ENCODE assay signal across 26 cellular contexts in the genomic region with DNA sequence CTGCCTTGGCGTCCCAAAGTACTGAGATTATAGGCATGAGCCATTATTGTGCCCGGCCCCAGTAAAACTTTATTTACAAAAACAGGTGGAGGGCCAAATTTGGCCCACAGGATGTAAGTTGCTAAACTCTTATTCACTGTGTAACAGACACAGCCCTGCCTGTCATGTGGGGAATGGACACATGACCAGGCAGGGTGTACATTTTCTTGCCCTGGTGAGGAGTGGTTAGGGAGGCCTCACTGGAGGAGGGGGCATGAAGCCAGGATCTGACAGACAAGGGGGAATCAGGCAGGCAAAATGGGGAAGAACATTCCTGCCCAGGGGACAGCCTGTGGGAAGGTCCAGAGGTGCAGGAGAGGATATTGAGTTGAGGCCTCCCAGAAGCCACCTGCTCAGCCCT. TPM values are rescaled to one million over a fixed set of nuclear protein-coding genes. Genes with fewer than 3 reads are reported as not detected.
DNase-seq lines count a peak whose midpoint lies in the region; ATAC-seq and TF ChIP-seq lines count a peak whose summit lies in the region.
"Had no signal": no experiment of that assay in that cellular context is flagged by ENCODE, and none has a peak within 500 bp of the region (broad histone marks: within the 10 kb centered on the region; RNA-seq: fewer than 3 reads in every experiment).

No MANE protein-coding gene starts in this region.

- no peaks in the 10 kb centered on the region for H3K9me3 Mint-ChIP-seq in naive thymus-derived CD8-positive, alpha-beta T cell
- H3K9me3 Mint-ChIP-seq: activated CD4-positive, alpha-beta T cell treated with anti-CD3 and anti-CD28 coated beads, Interleukin-2, amount 10 ng/mL, durations not matched to agents 7 days and 5 days; activated naive CD8-positive, alpha-beta T cell treated with anti-CD3 and anti-CD28 coated beads for 36 hours; activated T-helper 2 cell treated with anti-CD3 and anti-CD28 coated beads, Interferon-gamma antibody, Interleukin-2, Interleukin-4, amounts not matched to agents 10 μg/mL and 5 μg/mL and 100 μg/mL, durations not matched to agents 14 hours and 24 hours and 36 hours; natural killer cell treated with Interleukin-12 subunit alpha and Interleukin-12 subunit beta and Interleukin-15 and Interleukin-18, amount 100 ng/mL, for 72 hours; T-cell had no signal

- peak; percentile 10 for DNase-seq in D341Med (ENCODE audit: low spot score)
- DNase-seq in SK-MEL-5 (ENCODE audit: low read depth, low spot score) = peak; percentile 40
- no peak for DNase-seq in neuronal stem cell (ENCODE audit: low spot score)
- DNase-seq in SHP77 (lab: John Stamatoyannopoulos, UW) = no peak
- DNase-seq in naive thymus-derived CD8-positive, alpha-beta T cell = no peak
- DNase-seq in dorsolateral prefrontal cortex = no peak
- DNase-seq: ACHN; activated CD4-positive, alpha-beta T cell treated with anti-CD3 and anti-CD28 coated beads, Interleukin-2, amount 10 ng/mL, durations not matched to agents 7 days and 5 days; activated CD8-positive, alpha-beta memory T cell treated with anti-CD3 and anti-CD28 coated beads, Interleukin-2, amount 50 U/mL, for 4 hours; activated naive CD8-positive, alpha-beta T cell treated with anti-CD3 and anti-CD28 coated beads for 36 hours; body of pancreas; glutamatergic neuron; HCEC 1CT; left cardiac atrium; NCI-H146; NCI-H2171; stimulated activated naive CD4-positive, alpha-beta T cell treated with Interleukin-2 at 50 U/mL for 16 hours; T-cell; tibial artery had no signal

- no peak overlapping the region for H2AFZ ChIP-seq in neuronal stem cell (ENCODE audit: low read length)

- H3K27me3 ChIP-seq in neuronal stem cell (ENCODE audit: control insufficient read depth in 3 of 3, insufficient read depth in 3 of 3, low read depth in 1 of 3, low read length in 3 of 3) = no peaks in the 10 kb centered on the region
- H3K27me3 ChIP-seq in dorsolateral prefrontal cortex = no peaks in the 10 kb centered on the region
- H3K27me3 ChIP-seq: body of pancreas, tibial artery had no signal

- peaks cover 9 to 10% of the 10 kb centered on the region in 2 donors for H3K36me3 ChIP-seq in neuronal stem cell (replicated peaks in 1 of 2; ENCODE audit: control insufficient read depth in 2 of 2, insufficient read depth in 2 of 2, low read length in 2 of 2)

- no peak overlapping the region for H4K91ac ChIP-seq in neuronal stem cell (ENCODE audit: low read depth, low read length, poor library complexity)

- H3K14ac ChIP-seq in neuronal stem cell (ENCODE audit: low read length) = no peak overlapping the region

- H3K27me3 Mint-ChIP-seq in naive thymus-derived CD8-positive, alpha-beta T cell = no peaks in the 10 kb centered on the region
- H3K27me3 Mint-ChIP-seq: activated CD4-positive, alpha-beta T cell treated with anti-CD3 and anti-CD28 coated beads, Interleukin-2, amount 10 ng/mL, durations not matched to agents 7 days and 5 days; activated naive CD8-positive, alpha-beta T cell treated with anti-CD3 and anti-CD28 coated beads for 36 hours; natural killer cell treated with Interleukin-12 subunit alpha and Interleukin-12 subunit beta and Interleukin-15 and Interleukin-18, amount 100 ng/mL, for 72 hours; progenitor cell of endocrine pancreas; T-cell had no signal

- H3K36me3 Mint-ChIP-seq in naive thymus-derived CD8-positive, alpha-beta T cell = peaks cover 0 to 10% (median 0%) of the 10 kb centered on the region in 3 donors
- H3K36me3 Mint-ChIP-seq: natural killer cell treated with Interleukin-12 subunit alpha and Interleukin-12 subunit beta and Interleukin-15 and Interleukin-18, amount 100 ng/mL, for 72 hours had no signal

- no peak overlapping the region for H4K8ac ChIP-seq in neuronal stem cell (ENCODE audit: low read depth, low read length)

- H3K4me2 ChIP-seq in neuronal stem cell (ENCODE audit: insufficient read depth, low read length, poor library complexity, severe bottlenecking) = no peak overlapping the region

- no peak overlapping the region for H3K23ac ChIP-seq in neuronal stem cell (ENCODE audit: low read depth, low read length, poor library complexity)

- H3K79me1 ChIP-seq in neuronal stem cell (ENCODE audit: low read depth, low read length) = peaks cover 11% of the 10 kb centered on the region

- no peak overlapping the region for H3K27ac ChIP-seq in neuronal stem cell (replicated peaks; ENCODE audit: low read length)
- peak overlapping the region in 12 of 59 donors; percentile 13 to 100 (median 29) for H3K27ac ChIP-seq in dorsolateral prefrontal cortex
- H3K27ac ChIP-seq: body of pancreas, tibial artery had no signal

- peak overlapping the region; percentile 66 for H3K18ac ChIP-seq in neuronal stem cell (ENCODE audit: low read length)

- TF ChIP-seq CTCF in dorsolateral prefrontal cortex (IDR thresholded peaks at IDR 0.05 in 54 of 56, conservative IDR thresholded peaks at IDR 0.05 in 2 of 56; ENCODE audit: low read depth in 1 of 56, partially characterized antibody in 56 of 56) = no peak

- H3K4me3 Mint-ChIP-seq in naive thymus-derived CD8-positive, alpha-beta T cell = no peak overlapping the region
- H3K4me3 Mint-ChIP-seq: activated CD4-positive, alpha-beta T cell treated with anti-CD3 and anti-CD28 coated beads, Interleukin-2, amount 10 ng/mL, durations not matched to agents 7 days and 5 days; activated naive CD8-positive, alpha-beta T cell treated with anti-CD3 and anti-CD28 coated beads for 36 hours; natural killer cell treated with Interleukin-12 subunit alpha and Interleukin-12 subunit beta and Interleukin-15 and Interleukin-18, amount 100 ng/mL, for 72 hours; T-cell had no signal

- H2BK15ac ChIP-seq in neuronal stem cell (ENCODE audit: low read length) = no peak overlapping the region

- H3K9ac ChIP-seq in neuronal stem cell (ENCODE audit: low read depth, low read length, poor library complexity) = no peak overlapping the region

- H3K4me1 ChIP-seq in neuronal stem cell (ENCODE audit: control insufficient read depth in 2 of 2, insufficient read depth in 1 of 2, low read depth in 1 of 2, low read length in 2 of 2) = peaks cover 0 to 11% of the 10 kb centered on the region in 2 donors

- peaks cover 12 to 34% (median 18%) of the 10 kb centered on the region in 4 donors for H3K4me1 Mint-ChIP-seq in naive thymus-derived CD8-positive, alpha-beta T cell

- POLR2A ChIA-PET in naive thymus-derived CD8-positive, alpha-beta T cell (lab: Charles Lee) = interaction anchor here (0.6 to 0.7 kb wide), 2 partner anchors 231 to 1234 kb away, joined by 5 to 8 read pairs; no protein-coding TSS in a partner anchor

- H2BK120ac ChIP-seq in neuronal stem cell (ENCODE audit: low read depth, low read length) = no peak overlapping the region

- no peak for ATAC-seq in naive thymus-derived CD8-positive, alpha-beta T cell
- ATAC-seq: body of pancreas, left cardiac atrium, Right ventricle myocardium inferior, T-cell had no signal

- peak overlapping the region in 5 of 10 donors; percentile 50 to 82 (median 71) for H3K27ac Mint-ChIP-seq in naive thymus-derived CD8-positive, alpha-beta T cell
- H3K27ac Mint-ChIP-seq: activated CD4-positive, alpha-beta T cell treated with anti-CD3 and anti-CD28 coated beads, Interleukin-2, amount 10 ng/mL, durations not matched to agents 7 days and 5 days; activated naive CD8-positive, alpha-beta T cell treated with anti-CD3 and anti-CD28 coated beads for 36 hours; activated T-helper 2 cell treated with anti-CD3 and anti-CD28 coated beads, Interferon-gamma antibody, Interleukin-2, Interleukin-4, amounts not matched to agents 10 μg/mL and 5 μg/mL and 100 μg/mL, durations not matched to agents 14 hours and 24 hours and 36 hours; progenitor cell of endocrine pancreas had no signal

- H3K4ac ChIP-seq in neuronal stem cell (ENCODE audit: low read length) = no peak overlapping the region

- H2AK5ac ChIP-seq in neuronal stem cell (ENCODE audit: low read depth, low read length) = no peak overlapping the region

- WGBS in neuronal stem cell (ENCODE audit: extremely low coverage in 2 of 2, insufficient read length in 2 of 2, insufficient replicate concordance in 1 of 2), 2 donors = no CpG with 5 or more reads among the region's 2 CpGs

- H2BK5ac ChIP-seq in neuronal stem cell (ENCODE audit: low read length) = no peak overlapping the region

- no peak overlapping the region for H2BK12ac ChIP-seq in neuronal stem cell (ENCODE audit: low read length)

- in situ Hi-C loops in SK-MEL-5 (cut with HindIII; ENCODE audit: low pct_unique_long_range_greater_than_20kb, low sequenced_read_pairs) = no loop called here

- peaks cover 0 to 2% of the 10 kb centered on the region in 2 donors for H3K9me3 ChIP-seq in neuronal stem cell (replicated peaks in 1 of 2; ENCODE audit: control insufficient read depth in 2 of 2, insufficient read depth in 1 of 2, low read depth in 1 of 2, low read length in 2 of 2)
- H3K9me3 ChIP-seq: body of pancreas, tibial artery had no signal

- H3K4me3 ChIP-seq in neuronal stem cell (ENCODE audit: low read length in 2 of 2) = no peak overlapping the region
- H3K4me3 ChIP-seq in dorsolateral prefrontal cortex = no peak overlapping the region
- H3K4me3 ChIP-seq: body of pancreas, skin epidermis, tibial artery had no signal

- intact Hi-C loops in dorsolateral prefrontal cortex (cut with DNase I) = no loop called here

RNA-seq across cellular contexts. Expression of gene PGLS, which starts 7.4 kb away (rescaled TPM):
- total RNA-seq in SK-MEL-5 (2014; rRNA removed; shearing (Covaris generic)) = 58.6 and 59.2 TPM in 2 replicates
- polyA plus RNA-seq in SK-MEL-5 (2015; cell fraction: cytosol; rRNA removed) = 117 and 173 TPM in 2 replicates
- 57.2 and 80.3 TPM in 2 replicates for polyA plus RNA-seq in SK-MEL-5 (2015; cell fraction: nucleus; rRNA removed)
- 109 TPM for polyA plus RNA-seq in neuronal stem cell (2013, experiment 1 of 2)
- polyA plus RNA-seq in neuronal stem cell (2013, experiment 2 of 2) = 106 TPM
- total RNA-seq in naive thymus-derived CD8-positive, alpha-beta T cell = 10 to 100 TPM; 78.8 to 82.6 TPM
- 10 to 100 TPM; 68.9 to 73.4 (median 73.0) TPM for polyA plus RNA-seq in naive thymus-derived CD8-positive, alpha-beta T cell
- total RNA-seq in dorsolateral prefrontal cortex = 10 to 100 TPM; 22.9 to 45.0 (median 32.6) TPM

RNA-seq across cellular contexts. Expression of gene SLC27A1, which starts 33.7 kb away (rescaled TPM):
- 12.2 and 16.6 TPM in 2 replicates for total RNA-seq in SK-MEL-5 (2014; rRNA removed; shearing (Covaris generic))
- polyA plus RNA-seq in SK-MEL-5 (2015; cell fraction: cytosol; rRNA removed) = 41.7 and 47.9 TPM in 2 replicates
- polyA plus RNA-seq in SK-MEL-5 (2015; cell fraction: nucleus; rRNA removed) = 67.5 and 68.9 TPM in 2 replicates
- 10.0 TPM for polyA plus RNA-seq in neuronal stem cell (2013, experiment 1 of 2)
- polyA plus RNA-seq in neuronal stem cell (2013, experiment 2 of 2) = 9.8 TPM
- 10 to 100 TPM in 1 of 2 experiments, 1 to 10 TPM in 1; 9.4 to 10.9 TPM for total RNA-seq in naive thymus-derived CD8-positive, alpha-beta T cell
- polyA plus RNA-seq in naive thymus-derived CD8-positive, alpha-beta T cell = 10 to 100 TPM; 12.5 to 14.6 (median 13.8) TPM
- total RNA-seq in dorsolateral prefrontal cortex = 10 to 100 TPM; 30.6 to 100.0 (median 53.6) TPM

RNA-seq across cellular contexts. Expression of gene NXNL1, which starts 43.3 kb away (rescaled TPM):
- total RNA-seq in SK-MEL-5 (2014; rRNA removed; shearing (Covaris generic)) = not detected in 2 replicates
- polyA plus RNA-seq in SK-MEL-5 (2015; cell fraction: cytosol; rRNA removed) = not detected in 2 replicates
- 0.35 TPM in 1 of 2 replicates, not detected in the other for polyA plus RNA-seq in SK-MEL-5 (2015; cell fraction: nucleus; rRNA removed)
- polyA plus RNA-seq in neuronal stem cell (2013, experiment 1 of 2) = not detected
- polyA plus RNA-seq in neuronal stem cell (2013, experiment 2 of 2) = not detected
- not detected for total RNA-seq in naive thymus-derived CD8-positive, alpha-beta T cell
- not detected for polyA plus RNA-seq in naive thymus-derived CD8-positive, alpha-beta T cell
- 1 to 10 TPM in 19 of 120 experiments, under 1 TPM in 32, not detected in 69; 0.38 to 3.8 (median 0.88) TPM for total RNA-seq in dorsolateral prefrontal cortex
- total RNA-seq: activated CD4-positive, alpha-beta T cell treated with anti-CD3 and anti-CD28 coated beads, Interleukin-2, amount 10 ng/mL, durations not matched to agents 7 days and 5 days; activated naive CD8-positive, alpha-beta T cell treated with anti-CD3 and anti-CD28 coated beads for 36 hours; activated T-helper 2 cell treated with anti-CD3 and anti-CD28 coated beads, Interferon-gamma antibody, Interleukin-2, Interleukin-4, amounts not matched to agents 10 μg/mL and 5 μg/mL and 100 μg/mL, durations not matched to agents 14 hours and 24 hours and 36 hours; body of pancreas; fibroblast of lung; natural killer cell treated with Interleukin-12 subunit alpha and Interleukin-12 subunit beta and Interleukin-15 and Interleukin-18, amount 100 ng/mL, for 72 hours; progenitor cell of endocrine pancreas; Right ventricle myocardium inferior; T-cell had no signal
- polyA plus RNA-seq: fibroblast of lung had no signal

RNA-seq across cellular contexts. Expression of gene COLGALT1, which starts 51.4 kb away (rescaled TPM):
- total RNA-seq in SK-MEL-5 (2014; rRNA removed; shearing (Covaris generic)) = 85.1 and 86.6 TPM in 2 replicates
- polyA plus RNA-seq in SK-MEL-5 (2015; cell fraction: cytosol; rRNA removed) = 230 and 279 TPM in 2 replicates
- polyA plus RNA-seq in SK-MEL-5 (2015; cell fraction: nucleus; rRNA removed) = 106 and 124 TPM in 2 replicates
- 51.5 TPM for polyA plus RNA-seq in neuronal stem cell (2013, experiment 1 of 2)
- 51.9 TPM for polyA plus RNA-seq in neuronal stem cell (2013, experiment 2 of 2)
- 10 to 100 TPM; 63.8 to 64.6 TPM for total RNA-seq in naive thymus-derived CD8-positive, alpha-beta T cell
- polyA plus RNA-seq in naive thymus-derived CD8-positive, alpha-beta T cell = 10 to 100 TPM; 15.6 to 25.8 (median 17.1) TPM
- total RNA-seq in dorsolateral prefrontal cortex = 10 to 100 TPM; 20.9 to 73.4 (median 38.7) TPM

RNA-seq across cellular contexts. Expression of gene TMEM221, which starts 55.6 kb away (rescaled TPM):
- total RNA-seq in SK-MEL-5 (2014; rRNA removed; shearing (Covaris generic)) = 0.08 TPM in 1 of 2 replicates, not detected in the other
- polyA plus RNA-seq in SK-MEL-5 (2015; cell fraction: cytosol; rRNA removed) = 0.05 and 0.08 TPM in 2 replicates
- polyA plus RNA-seq in SK-MEL-5 (2015; cell fraction: nucleus; rRNA removed) = not detected in 2 replicates
- 2.0 TPM for polyA plus RNA-seq in neuronal stem cell (2013, experiment 1 of 2)
- 1.6 TPM for polyA plus RNA-seq in neuronal stem cell (2013, experiment 2 of 2)
- not detected for total RNA-seq in naive thymus-derived CD8-positive, alpha-beta T cell
- under 1 TPM in 1 of 3 donors, not detected in 2; 0.13 TPM for polyA plus RNA-seq in naive thymus-derived CD8-positive, alpha-beta T cell
- total RNA-seq in dorsolateral prefrontal cortex = 1 to 10 TPM; 1.2 to 7.2 (median 4.1) TPM
- total RNA-seq: activated CD4-positive, alpha-beta T cell treated with anti-CD3 and anti-CD28 coated beads, Interleukin-2, amount 10 ng/mL, durations not matched to agents 7 days and 5 days; activated naive CD8-positive, alpha-beta T cell treated with anti-CD3 and anti-CD28 coated beads for 36 hours; activated T-helper 2 cell treated with anti-CD3 and anti-CD28 coated beads, Interferon-gamma antibody, Interleukin-2, Interleukin-4, amounts not matched to agents 10 μg/mL and 5 μg/mL and 100 μg/mL, durations not matched to agents 14 hours and 24 hours and 36 hours; mesenteric fat pad; natural killer cell treated with Interleukin-12 subunit alpha and Interleukin-12 subunit beta and Interleukin-15 and Interleukin-18, amount 100 ng/mL, for 72 hours; Right ventricle myocardium inferior; T-cell had no signal
- polyA plus RNA-seq: fibroblast of lung had no signal

Comparison
In these comparisons a context has a peak if more than half of its experiments do, and no peak if none do; other contexts are left out.
1. DNase-seq: peak in D341Med (single experiment) and SK-MEL-5 (single experiment); none in neuronal stem cell (single experiment), SHP77 (0 of 2), naive thymus-derived CD8-positive, alpha-beta T cell (0 of 10) and dorsolateral prefrontal cortex (0 of 10).